In the genomic region with DNA sequence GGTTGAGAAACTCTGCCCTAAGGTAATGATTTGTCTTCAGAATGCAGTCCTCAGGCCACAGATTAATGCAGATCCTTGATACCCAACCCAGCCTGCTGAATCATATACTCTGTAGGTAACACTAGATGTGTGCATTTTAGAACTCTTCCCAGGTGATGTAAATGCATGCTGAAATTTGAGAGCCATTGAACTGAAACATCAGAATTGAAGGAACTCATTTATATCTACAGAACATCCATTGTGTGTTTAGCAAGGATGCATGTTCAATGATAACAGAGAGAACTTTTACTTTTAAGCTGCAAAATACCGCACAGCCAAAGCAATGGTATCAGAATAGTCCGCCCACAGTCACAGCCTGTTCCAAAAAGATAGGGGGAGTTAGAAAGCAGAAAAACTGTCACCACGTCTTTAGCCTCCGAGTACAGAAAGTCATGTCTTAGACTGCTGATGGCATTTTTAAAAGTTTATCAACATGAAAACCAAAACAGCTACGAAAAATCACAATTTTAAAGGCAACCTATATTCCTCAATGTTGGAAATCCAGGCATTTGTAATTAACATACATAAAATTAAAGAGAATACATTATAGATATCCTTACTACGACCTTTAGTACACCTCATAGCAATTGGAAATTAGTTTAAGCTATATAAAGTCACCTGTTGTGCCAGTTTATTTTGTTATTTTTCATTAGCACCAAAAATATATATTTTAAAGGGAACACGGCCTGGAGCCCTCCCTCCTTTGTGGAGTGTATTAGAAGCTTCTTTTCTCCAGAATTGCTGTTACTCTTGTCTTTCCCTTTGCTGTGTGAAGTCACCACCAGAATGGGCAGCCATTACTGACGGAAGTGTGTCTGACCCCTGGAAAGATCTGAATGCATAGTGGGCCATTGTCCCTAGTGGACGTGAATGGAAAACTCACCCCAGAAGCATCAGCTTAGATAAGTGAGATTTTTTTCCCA, we compare ENCODE assay signal across 1 cellular context.
TF ChIP-seq lines count a peak whose summit lies in the region.

No MANE protein-coding gene starts in this region.

TF ChIP-seq in K562, 482 proteins besides CTCF, POLR2A, EP300 and RAD21 (continued from another document and continues in another):
- TF ChIP-seq, protein P1, sequence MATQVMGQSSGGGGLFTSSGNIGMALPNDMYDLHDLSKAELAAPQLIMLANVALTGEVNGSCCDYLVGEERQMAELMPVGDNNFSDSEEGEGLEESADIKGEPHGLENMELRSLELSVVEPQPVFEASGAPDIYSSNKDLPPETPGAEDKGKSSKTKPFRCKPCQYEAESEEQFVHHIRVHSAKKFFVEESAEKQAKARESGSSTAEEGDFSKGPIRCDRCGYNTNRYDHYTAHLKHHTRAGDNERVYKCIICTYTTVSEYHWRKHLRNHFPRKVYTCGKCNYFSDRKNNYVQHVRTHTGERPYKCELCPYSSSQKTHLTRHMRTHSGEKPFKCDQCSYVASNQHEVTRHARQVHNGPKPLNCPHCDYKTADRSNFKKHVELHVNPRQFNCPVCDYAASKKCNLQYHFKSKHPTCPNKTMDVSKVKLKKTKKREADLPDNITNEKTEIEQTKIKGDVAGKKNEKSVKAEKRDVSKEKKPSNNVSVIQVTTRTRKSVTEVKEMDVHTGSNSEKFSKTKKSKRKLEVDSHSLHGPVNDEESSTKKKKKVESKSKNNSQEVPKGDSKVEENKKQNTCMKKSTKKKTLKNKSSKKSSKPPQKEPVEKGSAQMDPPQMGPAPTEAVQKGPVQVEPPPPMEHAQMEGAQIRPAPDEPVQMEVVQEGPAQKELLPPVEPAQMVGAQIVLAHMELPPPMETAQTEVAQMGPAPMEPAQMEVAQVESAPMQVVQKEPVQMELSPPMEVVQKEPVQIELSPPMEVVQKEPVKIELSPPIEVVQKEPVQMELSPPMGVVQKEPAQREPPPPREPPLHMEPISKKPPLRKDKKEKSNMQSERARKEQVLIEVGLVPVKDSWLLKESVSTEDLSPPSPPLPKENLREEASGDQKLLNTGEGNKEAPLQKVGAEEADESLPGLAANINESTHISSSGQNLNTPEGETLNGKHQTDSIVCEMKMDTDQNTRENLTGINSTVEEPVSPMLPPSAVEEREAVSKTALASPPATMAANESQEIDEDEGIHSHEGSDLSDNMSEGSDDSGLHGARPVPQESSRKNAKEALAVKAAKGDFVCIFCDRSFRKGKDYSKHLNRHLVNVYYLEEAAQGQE (CRISPR knock-in tag; IDR thresholded peaks at IDR 0.05; ENCODE audit: low read depth): no peak
- no peak for TF ChIP-seq ZNF253 (CRISPR knock-in tag; conservative IDR thresholded peaks at IDR 0.05)
- no peak for TF ChIP-seq ILK (tag; IDR thresholded peaks at IDR 0.05; ENCODE audit: borderline replicate concordance, low read depth)
- TF ChIP-seq NFXL1 (CRISPR knock-in tag; IDR thresholded peaks at IDR 0.05): no peak
- TF ChIP-seq, protein P2, sequence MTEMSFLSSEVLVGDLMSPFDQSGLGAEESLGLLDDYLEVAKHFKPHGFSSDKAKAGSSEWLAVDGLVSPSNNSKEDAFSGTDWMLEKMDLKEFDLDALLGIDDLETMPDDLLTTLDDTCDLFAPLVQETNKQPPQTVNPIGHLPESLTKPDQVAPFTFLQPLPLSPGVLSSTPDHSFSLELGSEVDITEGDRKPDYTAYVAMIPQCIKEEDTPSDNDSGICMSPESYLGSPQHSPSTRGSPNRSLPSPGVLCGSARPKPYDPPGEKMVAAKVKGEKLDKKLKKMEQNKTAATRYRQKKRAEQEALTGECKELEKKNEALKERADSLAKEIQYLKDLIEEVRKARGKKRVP (CRISPR knock-in tag; IDR thresholded peaks at IDR 0.05): peak; percentile 79
- TF ChIP-seq ZNF217 (CRISPR knock-in tag; IDR thresholded peaks at IDR 0.05): no peak
- peak; percentile 12; the same call in 1 of the 2 replicates for TF ChIP-seq ELF4 (CRISPR knock-in tag; IDR thresholded peaks at IDR 0.05)
- TF ChIP-seq GTF2A2 (tag; IDR thresholded peaks at IDR 0.05): peak; percentile 51; the same call in 1 of the 2 replicates
- TF ChIP-seq TAF1 (IDR thresholded peaks at IDR 0.05; ENCODE audit: control insufficient read depth, extremely low read depth, insufficient read depth, low read length, severe bottlenecking): peak; percentile 61
- TF ChIP-seq, protein P3, sequence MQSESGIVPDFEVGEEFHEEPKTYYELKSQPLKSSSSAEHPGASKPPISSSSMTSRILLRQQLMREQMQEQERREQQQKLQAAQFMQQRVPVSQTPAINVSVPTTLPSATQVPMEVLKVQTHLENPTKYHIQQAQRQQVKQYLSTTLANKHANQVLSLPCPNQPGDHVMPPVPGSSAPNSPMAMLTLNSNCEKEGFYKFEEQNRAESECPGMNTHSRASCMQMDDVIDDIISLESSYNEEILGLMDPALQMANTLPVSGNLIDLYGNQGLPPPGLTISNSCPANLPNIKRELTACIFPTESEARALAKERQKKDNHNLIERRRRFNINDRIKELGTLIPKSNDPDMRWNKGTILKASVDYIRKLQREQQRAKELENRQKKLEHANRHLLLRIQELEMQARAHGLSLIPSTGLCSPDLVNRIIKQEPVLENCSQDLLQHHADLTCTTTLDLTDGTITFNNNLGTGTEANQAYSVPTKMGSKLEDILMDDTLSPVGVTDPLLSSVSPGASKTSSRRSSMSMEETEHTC (IDR thresholded peaks at IDR 0.05): no peak
- TF ChIP-seq ZNF79 (CRISPR knock-in tag; IDR thresholded peaks at IDR 0.05; ENCODE audit: low read depth): no peak
- TF ChIP-seq ZNF121 (CRISPR knock-in tag; conservative IDR thresholded peaks at IDR 0.05): no peak
- no peak for TF ChIP-seq RFX1 (IDR thresholded peaks at IDR 0.05)
- TF ChIP-seq FUS (optimal IDR thresholded peaks at IDR 0.05; ENCODE audit: low read depth, low read length): no peak
- no peak for TF ChIP-seq HOXB6 (CRISPR knock-in tag; IDR thresholded peaks at IDR 0.05; ENCODE audit: borderline replicate concordance)
- TF ChIP-seq FOXK1 (CRISPR knock-in tag; IDR thresholded peaks at IDR 0.05; ENCODE audit: borderline replicate concordance): no peak
- TF ChIP-seq ZNF695 (CRISPR knock-in tag; IDR thresholded peaks at IDR 0.05): no peak
- no peak for TF ChIP-seq ZSCAN32 (CRISPR knock-in tag; IDR thresholded peaks at IDR 0.05)
- TF ChIP-seq YBX1 (IDR thresholded peaks at IDR 0.05): no peak
- no peak for TF ChIP-seq CBX2 (IDR thresholded peaks at IDR 0.05; ENCODE audit: insufficient read depth, low read length, poor library complexity, severe bottlenecking)
- TF ChIP-seq, protein P4, sequence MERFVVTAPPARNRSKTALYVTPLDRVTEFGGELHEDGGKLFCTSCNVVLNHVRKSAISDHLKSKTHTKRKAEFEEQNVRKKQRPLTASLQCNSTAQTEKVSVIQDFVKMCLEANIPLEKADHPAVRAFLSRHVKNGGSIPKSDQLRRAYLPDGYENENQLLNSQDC (CRISPR knock-in tag; IDR thresholded peaks at IDR 0.05): peak; percentile 53; the same call in 1 of the 2 replicates
- TF ChIP-seq TAF7 (tag; IDR thresholded peaks at IDR 0.05): no peak
- TF ChIP-seq SLC30A9 (CRISPR knock-in tag; IDR thresholded peaks at IDR 0.05): no peak
- TF ChIP-seq, protein P5, sequence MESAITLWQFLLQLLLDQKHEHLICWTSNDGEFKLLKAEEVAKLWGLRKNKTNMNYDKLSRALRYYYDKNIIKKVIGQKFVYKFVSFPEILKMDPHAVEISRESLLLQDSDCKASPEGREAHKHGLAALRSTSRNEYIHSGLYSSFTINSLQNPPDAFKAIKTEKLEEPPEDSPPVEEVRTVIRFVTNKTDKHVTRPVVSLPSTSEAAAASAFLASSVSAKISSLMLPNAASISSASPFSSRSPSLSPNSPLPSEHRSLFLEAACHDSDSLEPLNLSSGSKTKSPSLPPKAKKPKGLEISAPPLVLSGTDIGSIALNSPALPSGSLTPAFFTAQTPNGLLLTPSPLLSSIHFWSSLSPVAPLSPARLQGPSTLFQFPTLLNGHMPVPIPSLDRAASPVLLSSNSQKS (CRISPR knock-in tag; IDR thresholded peaks at IDR 0.05): no peak
- TF ChIP-seq ATF7 (IDR thresholded peaks at IDR 0.05): peak; percentile 93
- peak; percentile 85 for TF ChIP-seq ETV1 (tag; conservative IDR thresholded peaks at IDR 0.05; ENCODE audit: low read depth)
- no peak for TF ChIP-seq ZNF561 (CRISPR knock-in tag; conservative IDR thresholded peaks at IDR 0.05)
- peak; percentile 82 to 95 for TF ChIP-seq FOXK2 (conservative IDR thresholded peaks at IDR 0.05 in 1 of 2, IDR thresholded peaks at IDR 0.05 in 1 of 2; ENCODE audit: low read depth in 2 of 2)
- TF ChIP-seq XRCC3 (IDR thresholded peaks at IDR 0.05): no peak
- TF ChIP-seq FOXJ2 (tag; IDR thresholded peaks at IDR 0.05): peak; percentile 85; the same call in 1 of the 2 replicates
- TF ChIP-seq SIN3A (IDR thresholded peaks at IDR 0.05; ENCODE audit: borderline replicate concordance in 2 of 2, control insufficient read depth in 1 of 2, low read depth in 2 of 2, low read length in 2 of 2): no peak
- no peak for TF ChIP-seq ZNF133 (CRISPR knock-in tag; IDR thresholded peaks at IDR 0.05)
- peak; percentile 69 for TF ChIP-seq PYGO2 (tag; IDR thresholded peaks at IDR 0.05)
- TF ChIP-seq U2AF2 (optimal IDR thresholded peaks at IDR 0.05; ENCODE audit: low read depth, low read length): no peak
- peak; percentile 54 for TF ChIP-seq ZNF23 (CRISPR knock-in tag; IDR thresholded peaks at IDR 0.05)
- peak; percentile 50 for TF ChIP-seq TBP (optimal IDR thresholded peaks at IDR 0.05; ENCODE audit: low read depth, low read length)
- TF ChIP-seq, protein P6, sequence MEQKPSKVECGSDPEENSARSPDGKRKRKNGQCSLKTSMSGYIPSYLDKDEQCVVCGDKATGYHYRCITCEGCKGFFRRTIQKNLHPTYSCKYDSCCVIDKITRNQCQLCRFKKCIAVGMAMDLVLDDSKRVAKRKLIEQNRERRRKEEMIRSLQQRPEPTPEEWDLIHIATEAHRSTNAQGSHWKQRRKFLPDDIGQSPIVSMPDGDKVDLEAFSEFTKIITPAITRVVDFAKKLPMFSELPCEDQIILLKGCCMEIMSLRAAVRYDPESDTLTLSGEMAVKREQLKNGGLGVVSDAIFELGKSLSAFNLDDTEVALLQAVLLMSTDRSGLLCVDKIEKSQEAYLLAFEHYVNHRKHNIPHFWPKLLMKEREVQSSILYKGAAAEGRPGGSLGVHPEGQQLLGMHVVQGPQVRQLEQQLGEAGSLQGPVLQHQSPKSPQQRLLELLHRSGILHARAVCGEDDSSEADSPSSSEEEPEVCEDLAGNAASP (IDR thresholded peaks at IDR 0.05): no peak; the same call in 1 of the 2 replicates
- TF ChIP-seq RAD51 (IDR thresholded peaks at IDR 0.05; ENCODE audit: borderline replicate concordance, low read depth): peak; percentile 49; the same call in 1 of the 2 replicates
- TF ChIP-seq, protein P7, sequence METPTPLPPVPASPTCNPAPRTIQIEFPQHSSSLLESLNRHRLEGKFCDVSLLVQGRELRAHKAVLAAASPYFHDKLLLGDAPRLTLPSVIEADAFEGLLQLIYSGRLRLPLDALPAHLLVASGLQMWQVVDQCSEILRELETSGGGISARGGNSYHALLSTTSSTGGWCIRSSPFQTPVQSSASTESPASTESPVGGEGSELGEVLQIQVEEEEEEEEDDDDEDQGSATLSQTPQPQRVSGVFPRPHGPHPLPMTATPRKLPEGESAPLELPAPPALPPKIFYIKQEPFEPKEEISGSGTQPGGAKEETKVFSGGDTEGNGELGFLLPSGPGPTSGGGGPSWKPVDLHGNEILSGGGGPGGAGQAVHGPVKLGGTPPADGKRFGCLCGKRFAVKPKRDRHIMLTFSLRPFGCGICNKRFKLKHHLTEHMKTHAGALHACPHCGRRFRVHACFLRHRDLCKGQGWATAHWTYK (CRISPR knock-in tag; IDR thresholded peaks at IDR 0.05): no peak
- no peak for TF ChIP-seq KDM5B (IDR thresholded peaks at IDR 0.05; ENCODE audit: insufficient replicate concordance, low read depth, low read length)
- TF ChIP-seq, protein P8, sequence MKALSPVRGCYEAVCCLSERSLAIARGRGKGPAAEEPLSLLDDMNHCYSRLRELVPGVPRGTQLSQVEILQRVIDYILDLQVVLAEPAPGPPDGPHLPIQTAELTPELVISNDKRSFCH (CRISPR knock-in tag; IDR thresholded peaks at IDR 0.05): no peak
- TF ChIP-seq, protein P8 (tag; IDR thresholded peaks at IDR 0.05): no peak; the same call in 1 of the 2 replicates
- 0 out of 2 replicates have a peak, but pooled peaks have one; percentile 9 for TF ChIP-seq SIN3B (IDR thresholded peaks at IDR 0.05; ENCODE audit: low read depth)
- TF ChIP-seq MIER1 (IDR thresholded peaks at IDR 0.05; ENCODE audit: low read depth): no peak
- TF ChIP-seq SOX6 (IDR thresholded peaks at IDR 0.05): peak; percentile 97
- TF ChIP-seq NUFIP1 (IDR thresholded peaks at IDR 0.05; ENCODE audit: partially characterized antibody): no peak
- 0 out of 2 replicates have a peak, but pooled peaks have one; percentile 78 for TF ChIP-seq ZNF212 (CRISPR knock-in tag; IDR thresholded peaks at IDR 0.05)
- TF ChIP-seq, protein P9, sequence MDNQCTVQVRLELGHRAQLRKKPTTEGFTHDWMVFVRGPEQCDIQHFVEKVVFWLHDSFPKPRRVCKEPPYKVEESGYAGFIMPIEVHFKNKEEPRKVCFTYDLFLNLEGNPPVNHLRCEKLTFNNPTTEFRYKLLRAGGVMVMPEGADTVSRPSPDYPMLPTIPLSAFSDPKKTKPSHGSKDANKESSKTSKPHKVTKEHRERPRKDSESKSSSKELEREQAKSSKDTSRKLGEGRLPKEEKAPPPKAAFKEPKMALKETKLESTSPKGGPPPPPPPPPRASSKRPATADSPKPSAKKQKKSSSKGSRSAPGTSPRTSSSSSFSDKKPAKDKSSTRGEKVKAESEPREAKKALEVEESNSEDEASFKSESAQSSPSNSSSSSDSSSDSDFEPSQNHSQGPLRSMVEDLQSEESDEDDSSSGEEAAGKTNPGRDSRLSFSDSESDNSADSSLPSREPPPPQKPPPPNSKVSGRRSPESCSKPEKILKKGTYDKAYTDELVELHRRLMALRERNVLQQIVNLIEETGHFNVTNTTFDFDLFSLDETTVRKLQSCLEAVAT (IDR thresholded peaks at IDR 0.05): peak; percentile 8 to 86; a peak in 3 of 4 replicates
- TF ChIP-seq MEIS2 (IDR thresholded peaks at IDR 0.05; ENCODE audit: partially characterized antibody): peak; percentile 97
